Comparison of ENCODE assay signal across 9 cellular contexts in the genomic region with DNA sequence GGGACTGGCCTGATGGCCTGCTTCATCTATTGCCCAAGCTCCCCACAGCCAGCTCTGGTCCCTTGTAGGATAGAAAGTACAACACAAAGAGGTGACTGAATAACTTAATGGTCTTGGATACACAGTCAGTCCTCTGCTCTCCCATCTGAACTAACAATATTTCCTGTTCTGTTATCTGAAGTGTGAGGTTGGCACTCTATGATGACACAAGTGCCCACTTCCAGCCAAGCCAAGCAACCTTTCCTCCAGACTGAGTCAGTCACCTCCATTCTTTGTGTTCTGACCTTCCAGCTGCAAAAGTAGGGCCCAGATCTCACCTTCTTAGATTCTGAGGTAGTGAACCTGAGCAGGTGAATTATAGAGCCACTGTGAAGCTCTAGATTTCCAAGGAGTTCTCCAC. TPM values are rescaled to one million over a fixed set of nuclear protein-coding genes. Genes with fewer than 3 reads are reported as not detected.
DNase-seq lines count a peak whose midpoint lies in the region; ATAC-seq, FAIRE-seq and TF ChIP-seq lines count a peak whose summit lies in the region.
"Not testable (repeated sequence)": the region's sequence is repeated elsewhere in the genome, so short reads cannot be mapped to it uniquely, and the experiment has no call there.
"Had no signal": no experiment of that assay in that cellular context is flagged by ENCODE, and none has a peak within 500 bp of the region (broad histone marks: within the 10 kb centered on the region; RNA-seq: fewer than 3 reads in every experiment).

No MANE protein-coding gene starts in this region.

- H3K9me3 Mint-ChIP-seq in activated T-helper 17 cell treated with anti-CD3 and anti-CD28 coated beads, Interleukin-2, amount 50 U/mL, for 72 hours; effector memory CD8-positive, alpha-beta T cell: not testable (repeated sequence)

- ATAC-seq in activated T-helper 17 cell treated with anti-CD3 and anti-CD28 coated beads, Interleukin-2, amount 50 U/mL, for 72 hours (replicated peaks) = peak; percentile 25
- ATAC-seq in effector memory CD8-positive, alpha-beta T cell (replicated peaks) = peak; percentile 25
- ATAC-seq in left cardiac atrium = peak; percentile 41 to 52
- ATAC-seq in left lung = peak; percentile 62
- ATAC-seq in stimulated activated naive CD8-positive, alpha-beta T cell treated with anti-CD3 and anti-CD28 coated beads, Interleukin-15, Interleukin-2, amounts not matched to agents 100 U/mL and 50 U/mL, for 24 hours = peak; percentile 22

- H3K27me3 Mint-ChIP-seq in activated T-helper 17 cell treated with anti-CD3 and anti-CD28 coated beads, Interleukin-2, amount 50 U/mL, for 72 hours; effector memory CD8-positive, alpha-beta T cell: not testable (repeated sequence)

- H3K4me3 ChIP-seq in left lung = not testable (repeated sequence)

- not testable (repeated sequence) for TF ChIP-seq POLR2A in GM12892 (IDR thresholded peaks at IDR 0.05; ENCODE audit: low read depth, low read length)

- not testable (repeated sequence) for H3K36me3 Mint-ChIP-seq in activated T-helper 17 cell treated with anti-CD3 and anti-CD28 coated beads, Interleukin-2, amount 50 U/mL, for 72 hours (ENCODE audit: low read depth); effector memory CD8-positive, alpha-beta T cell (ENCODE audit: insufficient read depth)

- not testable (repeated sequence) for H3K4me1 Mint-ChIP-seq in activated T-helper 17 cell treated with anti-CD3 and anti-CD28 coated beads, Interleukin-2, amount 50 U/mL, for 72 hours; effector memory CD8-positive, alpha-beta T cell (ENCODE audit: low read depth in 2 of 2)

- not testable (repeated sequence) for H3K4me1 ChIP-seq in left lung

- H3K27ac ChIP-seq in left lung = not testable (repeated sequence)

- not testable (repeated sequence) for H3K4me3 Mint-ChIP-seq in activated T-helper 17 cell treated with anti-CD3 and anti-CD28 coated beads, Interleukin-2, amount 50 U/mL, for 72 hours; effector memory CD8-positive, alpha-beta T cell

- H3K27me3 ChIP-seq in left lung = not testable (repeated sequence)

- H3K9me3 ChIP-seq in left lung = not testable (repeated sequence)

- not testable (repeated sequence) for DNase-seq in GM12892 (ENCODE audit: insufficient read length); effector memory CD8-positive, alpha-beta T cell; left cardiac atrium; left lung; stimulated activated naive CD8-positive, alpha-beta T cell treated with anti-CD3 and anti-CD28 coated beads, Interleukin-15, Interleukin-2, amounts not matched to agents 100 U/mL and 50 U/mL, for 24 hours

- intact Hi-C loops in left cardiac atrium (cut with DNase I); left lung (cut with DNase I): not testable (repeated sequence)

- H3K36me3 ChIP-seq in left lung = not testable (repeated sequence)

- not testable (repeated sequence) for TF ChIP-seq CTCF in left lung (IDR thresholded peaks at IDR 0.05)

- FAIRE-seq in GM12892 (lab: Jason Lieb, UNC) = peak; percentile 51

- not testable (repeated sequence) for H3K27ac Mint-ChIP-seq in activated T-helper 17 cell treated with anti-CD3 and anti-CD28 coated beads, Interleukin-2, amount 50 U/mL, for 72 hours; effector memory CD8-positive, alpha-beta T cell

RNA-seq across cellular contexts. Expression of gene NUDT4B, which starts 8.9 kb away (rescaled TPM):
- 5.9 TPM for polyA plus RNA-seq in GM12892 (2012; ENCODE audit: missing spikeins)
- total RNA-seq in activated T-helper 17 cell treated with anti-CD3 and anti-CD28 coated beads, Interleukin-2, amount 50 U/mL, for 72 hours = under 1 TPM in 1 of 2 donors, not detected in 1; 0.58 TPM
- total RNA-seq in left cardiac atrium (under 1 TPM in 1 of 2 donors, not detected in 1; 0.74 TPM), left lung (1 to 10 TPM in 1 of 2 donors, under 1 TPM in 1; 0.90 to 2.5 TPM)
- total RNA-seq: A673, Caco-2 had no signal
- polyA plus RNA-seq: GM23338 had no signal
